In the genomic region with DNA sequence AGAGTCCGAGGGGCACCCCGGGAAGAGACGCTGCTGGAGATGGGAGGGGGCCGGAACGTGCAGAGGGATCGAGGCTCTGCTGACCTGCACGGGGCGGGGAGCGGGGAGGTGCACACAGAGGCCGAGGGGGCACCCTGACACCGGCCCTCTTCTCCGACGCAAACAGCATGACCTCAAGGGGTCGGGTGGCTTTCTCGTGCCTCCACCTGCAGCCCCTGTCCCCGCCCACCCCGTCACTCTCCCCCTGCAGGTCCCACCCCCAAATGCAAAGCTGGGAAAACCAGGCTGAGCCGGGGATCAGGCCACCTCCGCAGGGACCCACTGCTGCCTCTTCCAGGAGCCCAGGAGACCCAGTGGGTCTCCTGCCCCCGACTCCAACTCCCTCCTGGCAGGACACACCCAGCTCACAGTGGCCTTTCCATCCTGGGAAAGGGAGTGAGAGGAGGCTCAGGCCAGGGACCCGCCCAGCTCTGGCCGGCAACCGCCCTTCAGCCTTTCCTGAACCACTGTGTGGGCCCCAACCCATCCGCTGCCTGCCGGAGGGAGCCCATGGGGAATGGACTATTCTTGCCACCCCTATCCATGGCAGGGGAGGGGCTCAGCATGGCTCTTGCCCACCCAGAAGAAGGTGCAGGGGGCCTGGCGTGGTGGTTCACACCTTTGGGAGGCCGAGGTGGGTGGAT, we compare ENCODE assay signal across 14 cellular contexts. TPM values are rescaled to one million over a fixed set of nuclear protein-coding genes. Genes with fewer than 3 reads are reported as not detected.
DNase-seq lines count a peak whose midpoint lies in the region; ATAC-seq and TF ChIP-seq lines count a peak whose summit lies in the region.
"Had no signal": no experiment of that assay in that cellular context is flagged by ENCODE, and none has a peak within 500 bp of the region (broad histone marks: within the 10 kb centered on the region; RNA-seq: fewer than 3 reads in every experiment).

No MANE protein-coding gene starts in this region.

- POLR2A ChIA-PET in HEK293 (lab: Yijun Ruan, JAX): interaction anchor here (0.5 kb wide), 1 partner anchor 63 kb away, joined by 3 read pairs; no protein-coding TSS in a partner anchor

- DNase-seq in activated naive CD4-positive, alpha-beta T cell treated with anti-CD3 and anti-CD28 coated beads, Interleukin-2, amount 10 ng/mL, durations not matched to agents 7 days and 5 days: no peak
- no peak for DNase-seq in activated naive CD4-positive, alpha-beta T cell treated with anti-CD3 and anti-CD28 coated beads for 36 hours
- DNase-seq in NCI-H2227 treated with DMSO at 0.1 percent for 48 hours (lab: John Stamatoyannopoulos, UW) (no peak), SJCRH30 (no peak), 8988T (no peak)
- DNase-seq: NCI-H146, NCI-H446, uterus had no signal

- H3K4me1 ChIP-seq in HEK293 (ENCODE audit: control insufficient read depth, insufficient read depth, low read length): no peaks in the 10 kb centered on the region
- peaks cover 0 to 57% (median 40%) of the 10 kb centered on the region in 3 donors for H3K4me1 ChIP-seq in gastroesophageal sphincter
- H3K4me1 ChIP-seq in rectal smooth muscle tissue (ENCODE audit: control insufficient read depth, insufficient read depth, low read length): peaks cover 15% of the 10 kb centered on the region
- peaks cover 31% of the 10 kb centered on the region for H3K4me1 ChIP-seq in SJCRH30

- intact Hi-C loops in activated naive CD4-positive, alpha-beta T cell treated with anti-CD3 and anti-CD28 coated beads for 36 hours (cut with micrococcal nuclease): loop anchor here (1.0 kb wide), 1 partner anchor 37 kb away; no protein-coding TSS in a partner anchor

- no peaks in the 10 kb centered on the region for H3K9me3 ChIP-seq in HEK293 (ENCODE audit: control insufficient read depth, insufficient read depth, low read depth, low read length)
- no peaks in the 10 kb centered on the region for H3K9me3 ChIP-seq in gastroesophageal sphincter
- no peaks in the 10 kb centered on the region for H3K9me3 ChIP-seq in SJCRH30 (replicated peaks)
- H3K9me3 ChIP-seq: A549, uterus had no signal

- H3K36me3 ChIP-seq in HEK293 (ENCODE audit: control insufficient read depth in 2 of 2, insufficient read depth in 1 of 2, low read length in 2 of 2): peaks cover 0 to 21% of the 10 kb centered on the region in 2 experiments; a peak in 1 of 3 replicates
- peaks cover 0 to 30% of the 10 kb centered on the region in 2 donors for H3K36me3 ChIP-seq in gastroesophageal sphincter
- peaks cover 3% of the 10 kb centered on the region for H3K36me3 ChIP-seq in rectal smooth muscle tissue (ENCODE audit: control insufficient read depth, insufficient read depth, low read length)
- no peaks in the 10 kb centered on the region for H3K36me3 ChIP-seq in SJCRH30
- H3K36me3 ChIP-seq: uterus had no signal

- TF ChIP-seq POLR2A in gastroesophageal sphincter (IDR thresholded peaks at IDR 0.05): no peak

- H3K27me3 ChIP-seq in gastroesophageal sphincter (no peaks in the 10 kb centered on the region), rectal smooth muscle tissue (ENCODE audit: control insufficient read depth, insufficient read depth, low read length) (no peaks in the 10 kb centered on the region), SJCRH30 (no peaks in the 10 kb centered on the region)
- H3K27me3 ChIP-seq: uterus had no signal

- 40% methylated on average over 1 of the region's 27 CpGs; no CpG with 5 or more reads in 1 of the 2 donors for WGBS in gastroesophageal sphincter (ENCODE audit: low coverage in 1 of 2), 2 donors

- peaks cover 5% of the 10 kb centered on the region for H3K36me3 Mint-ChIP-seq in activated naive CD4-positive, alpha-beta T cell treated with anti-CD3 and anti-CD28 coated beads, Interleukin-2, amount 10 ng/mL, durations not matched to agents 7 days and 5 days
- H3K36me3 Mint-ChIP-seq in activated naive CD4-positive, alpha-beta T cell treated with anti-CD3 and anti-CD28 coated beads for 36 hours (ENCODE audit: low read depth): no peaks in the 10 kb centered on the region

- CTCF ChIA-PET in activated naive CD4-positive, alpha-beta T cell treated with anti-CD3 and anti-CD28 coated beads, Interleukin-2, amount 10 ng/mL, durations not matched to agents 7 days and 5 days (lab: Charles Lee): interaction anchor here (0.7 to 4.5 kb wide), 4 partner anchors 8 to 43 kb away, joined by 3 to 40 read pairs (median 12); no protein-coding TSS in a partner anchor
- CTCF ChIA-PET in activated naive CD4-positive, alpha-beta T cell treated with anti-CD3 and anti-CD28 coated beads for 36 hours (lab: Charles Lee): interaction anchor here (0.6 to 4.6 kb wide), 7 partner anchors 7 to 532 kb away, joined by 3 to 35 read pairs (median 5); no protein-coding TSS in a partner anchor
- CTCF ChIA-PET in HEK293 (lab: Yijun Ruan, JAX): interaction anchor here (3.1 kb wide), 1 partner anchor 8 kb away, joined by 22 read pairs; no protein-coding TSS in a partner anchor

- peaks cover 41% of the 10 kb centered on the region for H3K4me1 Mint-ChIP-seq in activated naive CD4-positive, alpha-beta T cell treated with anti-CD3 and anti-CD28 coated beads, Interleukin-2, amount 10 ng/mL, durations not matched to agents 7 days and 5 days
- peaks cover 32% of the 10 kb centered on the region for H3K4me1 Mint-ChIP-seq in activated naive CD4-positive, alpha-beta T cell treated with anti-CD3 and anti-CD28 coated beads for 36 hours (ENCODE audit: low read depth)

- no peaks in the 10 kb centered on the region for H3K27me3 Mint-ChIP-seq in activated naive CD4-positive, alpha-beta T cell treated with anti-CD3 and anti-CD28 coated beads, Interleukin-2, amount 10 ng/mL, durations not matched to agents 7 days and 5 days
- H3K27me3 Mint-ChIP-seq in activated naive CD4-positive, alpha-beta T cell treated with anti-CD3 and anti-CD28 coated beads for 36 hours (ENCODE audit: low read depth): no peaks in the 10 kb centered on the region
- H3K27me3 Mint-ChIP-seq: progenitor cell of endocrine pancreas had no signal

- peak overlapping the region; percentile 18 for H3K4me3 Mint-ChIP-seq in activated naive CD4-positive, alpha-beta T cell treated with anti-CD3 and anti-CD28 coated beads, Interleukin-2, amount 10 ng/mL, durations not matched to agents 7 days and 5 days
- no peak overlapping the region for H3K4me3 Mint-ChIP-seq in activated naive CD4-positive, alpha-beta T cell treated with anti-CD3 and anti-CD28 coated beads for 36 hours

- H3K9me3 Mint-ChIP-seq in activated naive CD4-positive, alpha-beta T cell treated with anti-CD3 and anti-CD28 coated beads, Interleukin-2, amount 10 ng/mL, durations not matched to agents 7 days and 5 days: no peaks in the 10 kb centered on the region
- H3K9me3 Mint-ChIP-seq in activated naive CD4-positive, alpha-beta T cell treated with anti-CD3 and anti-CD28 coated beads for 36 hours: no peaks in the 10 kb centered on the region

- no peak for TF ChIP-seq EP300 in gastroesophageal sphincter (IDR thresholded peaks at IDR 0.05)

- no peak overlapping the region for H3K9ac ChIP-seq in rectal smooth muscle tissue (ENCODE audit: low read length)

- TF ChIP-seq CTCF in HEK293 (tag by site-specific recombination; IDR thresholded peaks at IDR 0.05): no peak
- TF ChIP-seq CTCF in gastroesophageal sphincter (IDR thresholded peaks at IDR 0.05): no peak

- H3K4me3 ChIP-seq in HEK293 (ENCODE audit: low read depth, low read length): no peak overlapping the region
- H3K4me3 ChIP-seq in gastroesophageal sphincter: no peak overlapping the region
- H3K4me3 ChIP-seq in rectal smooth muscle tissue (ENCODE audit: low read length): no peak overlapping the region
- no peak overlapping the region for H3K4me3 ChIP-seq in SJCRH30
- H3K4me3 ChIP-seq: A549, uterus had no signal

- no peak for ATAC-seq in gastroesophageal sphincter

- H3K27ac Mint-ChIP-seq in activated naive CD4-positive, alpha-beta T cell treated with anti-CD3 and anti-CD28 coated beads, Interleukin-2, amount 10 ng/mL, durations not matched to agents 7 days and 5 days: peak overlapping the region; percentile 82
- no peak overlapping the region for H3K27ac Mint-ChIP-seq in activated naive CD4-positive, alpha-beta T cell treated with anti-CD3 and anti-CD28 coated beads for 36 hours
- H3K27ac Mint-ChIP-seq: progenitor cell of endocrine pancreas had no signal

- no peak overlapping the region for H3K27ac ChIP-seq in HEK293 (ENCODE audit: extremely low read depth, low read depth, low read length)
- peak overlapping the region in 3 of 4 donors; percentile 17 to 86 (median 84) for H3K27ac ChIP-seq in gastroesophageal sphincter
- peak overlapping the region; percentile 58 for H3K27ac ChIP-seq in rectal smooth muscle tissue (ENCODE audit: low read depth, low read length)
- no peak overlapping the region for H3K27ac ChIP-seq in SJCRH30
- H3K27ac ChIP-seq: A549 had no signal

TF ChIP-seq in HEK293, 187 proteins besides CTCF, POLR2A, EP300 and RAD21:
- no peak for TF ChIP-seq ZNF76 (tag by site-specific recombination; IDR thresholded peaks at IDR 0.05; ENCODE audit: borderline replicate concordance, low read depth)
- TF ChIP-seq OVOL3 (tag by site-specific recombination; IDR thresholded peaks at IDR 0.05): no peak
- TF ChIP-seq YY1 (tag by site-specific recombination; IDR thresholded peaks at IDR 0.05): no peak
- peak; percentile 74 for TF ChIP-seq KLF1 (tag by site-specific recombination; IDR thresholded peaks at IDR 0.05)

RNA-seq across cellular contexts. Expression of a gene that starts 38.7 kb away (rescaled TPM):
- total RNA-seq in activated naive CD4-positive, alpha-beta T cell treated with anti-CD3 and anti-CD28 coated beads for 36 hours: 10 to 100 TPM; 46.1 to 48.1 TPM
- total RNA-seq in gastroesophageal sphincter: 10 to 100 TPM in 2 of 4 donors, 1 to 10 TPM in 2; 6.0 to 19.9 (median 10.7) TPM
- total RNA-seq in SJCRH30 (2014; rRNA removed; shearing (Covaris generic)): 10.3 and 11.5 TPM in 2 replicates

RNA-seq across cellular contexts. Expression of a gene that starts 38.8 kb away (rescaled TPM):
- 10 to 100 TPM; 33.6 to 35.3 TPM for total RNA-seq in activated naive CD4-positive, alpha-beta T cell treated with anti-CD3 and anti-CD28 coated beads for 36 hours
- 10 to 100 TPM; 19.5 to 27.8 (median 22.3) TPM for total RNA-seq in gastroesophageal sphincter
- total RNA-seq in SJCRH30 (2014; rRNA removed; shearing (Covaris generic)): 10.4 and 10.7 TPM in 2 replicates

RNA-seq across cellular contexts. Expression of a gene that starts 40.0 kb away (rescaled TPM):
- 10 to 100 TPM; 78.2 to 80.1 TPM for total RNA-seq in activated naive CD4-positive, alpha-beta T cell treated with anti-CD3 and anti-CD28 coated beads for 36 hours
- total RNA-seq in gastroesophageal sphincter: 100 to 1,000 TPM; 105 to 248 (median 172) TPM
- total RNA-seq in SJCRH30 (2014; rRNA removed; shearing (Covaris generic)): 23.8 and 28.1 TPM in 2 replicates

RNA-seq across cellular contexts. Expression of a gene that starts 58.6 kb away (rescaled TPM):
- 100 to 1,000 TPM; 223 to 231 TPM for total RNA-seq in activated naive CD4-positive, alpha-beta T cell treated with anti-CD3 and anti-CD28 coated beads for 36 hours
- 1 to 10 TPM in 1 of 4 donors, under 1 TPM in 1, not detected in 2; 0.92 to 2.0 TPM for total RNA-seq in gastroesophageal sphincter
- 24.3 and 27.2 TPM in 2 replicates for total RNA-seq in SJCRH30 (2014; rRNA removed; shearing (Covaris generic))

RNA-seq across cellular contexts. Expression of a gene that starts 58.7 kb away (rescaled TPM):
- 1 to 10 TPM; 2.9 to 3.0 TPM for total RNA-seq in activated naive CD4-positive, alpha-beta T cell treated with anti-CD3 and anti-CD28 coated beads for 36 hours
- 1 to 10 TPM in 2 of 4 donors, under 1 TPM in 1, not detected in 1; 0.39 to 1.7 (median 1.1) TPM for total RNA-seq in gastroesophageal sphincter
- 0.47 and 0.56 TPM in 2 replicates for total RNA-seq in SJCRH30 (2014; rRNA removed; shearing (Covaris generic))
- total RNA-seq: fibroblast of villous mesenchyme had no signal

Comparison
In these comparisons a context has a peak if more than half of its experiments do, and no peak if none do; other contexts are left out.
1. H3K27ac ChIP-seq: peak in gastroesophageal sphincter (3 of 4) and rectal smooth muscle tissue (single experiment); none in HEK293 (single experiment) and SJCRH30 (single experiment).